Comparison of ENCODE assay signal across 7 cellular contexts in genomic region chr19:2703077-2703437, GRCh38. TPM values are rescaled to one million over a fixed set of nuclear protein-coding genes. Genes with fewer than 3 reads are reported as not detected.
DNase-seq lines count a peak whose midpoint lies in the region; ATAC-seq and TF ChIP-seq lines count a peak whose summit lies in the region.

No MANE protein-coding gene starts in this region.

- H3K27ac ChIP-seq in SU-DHL-6 (ENCODE audit: low read depth, low read length) = no peak overlapping the region
- no peak overlapping the region for H3K27ac ChIP-seq in skeletal muscle tissue (ENCODE audit: low read depth, low read length)

- DNase-seq in fibroblast of pulmonary artery (ENCODE audit: low read depth) = no peak
- DNase-seq in activated gamma-delta T cell (lab: John Stamatoyannopoulos, UW) = no peak
- DNase-seq in left lobe of liver (ENCODE audit: low spot score) = no peak
- DNase-seq in LoVo (ENCODE audit: low spot score) = no peak

- H3K9me3 ChIP-seq in ES-I3 (ENCODE audit: control insufficient read depth, insufficient read depth, low read length) (no peaks in the 10 kb centered on the region), SU-DHL-6 (ENCODE audit: insufficient read depth, low read length) (no peaks in the 10 kb centered on the region), skeletal muscle tissue (ENCODE audit: control insufficient read depth in 3 of 3, low read length in 3 of 3) (no peaks in the 10 kb centered on the region)

- H3K36me3 ChIP-seq in ES-I3 (ENCODE audit: insufficient read depth, low read length) (no peaks in the 10 kb centered on the region), SU-DHL-6 (ENCODE audit: low read length) (no peaks in the 10 kb centered on the region), skeletal muscle tissue (ENCODE audit: control insufficient read depth in 3 of 3, insufficient read depth in 3 of 3, low read length in 3 of 3) (no peaks in the 10 kb centered on the region)

- no peaks in the 10 kb centered on the region for H3K79me2 ChIP-seq in SU-DHL-6 (ENCODE audit: insufficient read depth, low read length)

- H3K4me3 ChIP-seq in SU-DHL-6 (ENCODE audit: insufficient read depth, low read length, poor library complexity, severe bottlenecking) (peak overlapping the region; percentile 28), fibroblast of pulmonary artery (replicated peaks; ENCODE audit: low read depth, low read length) (peak overlapping the region; percentile 33), skeletal muscle tissue (ENCODE audit: low read length in 3 of 3) (peak overlapping the region in 2 of 3 donors; percentile 49 to 67)

- H3K9ac ChIP-seq in ES-I3 (ENCODE audit: low read depth, low read length) = peak overlapping the region; percentile 35
- H3K9ac ChIP-seq in SU-DHL-6 (ENCODE audit: low read length) = no peak overlapping the region
- H3K9ac ChIP-seq in skeletal muscle tissue (ENCODE audit: low read depth in 1 of 3, low read length in 3 of 3) = peak overlapping the region in 1 of 3 donors; percentile 22

- TF ChIP-seq CTCF in SU-DHL-6 (IDR thresholded peaks at IDR 0.05; ENCODE audit: insufficient read depth, low read length, poor library complexity, severe bottlenecking) (no peak), fibroblast of pulmonary artery (IDR thresholded peaks at IDR 0.05; ENCODE audit: low read length, missing control alignments) (no peak)

- H3F3A ChIP-seq in SU-DHL-6 (ENCODE audit: insufficient read depth) = peaks cover 28% of the 10 kb centered on the region

- no peak overlapping the region for H2AFZ ChIP-seq in SU-DHL-6 (ENCODE audit: low read depth, low read length, severe bottlenecking)

- ATAC-seq in left lobe of liver = no peak

- peak overlapping the region; percentile 36 for H3K4me2 ChIP-seq in SU-DHL-6 (ENCODE audit: low read depth, low read length, poor library complexity, severe bottlenecking)

- no peaks in the 10 kb centered on the region for H4K20me1 ChIP-seq in SU-DHL-6 (ENCODE audit: low read depth, low read length)

- H3K9me2 ChIP-seq in SU-DHL-6 (replicated peaks; ENCODE audit: insufficient read depth, low read length) = no peaks in the 10 kb centered on the region

- H3K27me3 ChIP-seq in SU-DHL-6 (ENCODE audit: low read length) = no peaks in the 10 kb centered on the region
- peaks cover 0 to 18% (median 3%) of the 10 kb centered on the region in 3 donors for H3K27me3 ChIP-seq in skeletal muscle tissue (ENCODE audit: control insufficient read depth in 3 of 3, insufficient read depth in 3 of 3, low read length in 3 of 3)

- H3K4me1 ChIP-seq in ES-I3 (ENCODE audit: insufficient read depth, low read length) = peaks cover 7% of the 10 kb centered on the region
- peaks cover 0 to 6% (median 3%) of the 10 kb centered on the region in 3 donors for H3K4me1 ChIP-seq in skeletal muscle tissue (ENCODE audit: control insufficient read depth in 3 of 3, insufficient read depth in 3 of 3, low read length in 3 of 3)

RNA-seq across cellular contexts. Expression of gene GNG7, which starts 0.6 kb away (rescaled TPM):
- total RNA-seq in skeletal muscle tissue (1.6 TPM), left lobe of liver (4.0 TPM)

RNA-seq across cellular contexts. Expression of gene DIRAS1, which starts 18.1 kb away (rescaled TPM):
- total RNA-seq in skeletal muscle tissue (1.6 TPM), left lobe of liver (0.10 TPM)

RNA-seq across cellular contexts. Expression of gene SLC39A3, which starts 36.8 kb away (rescaled TPM):
- total RNA-seq in skeletal muscle tissue (8.4 TPM), left lobe of liver (18.6 TPM)
